18 cellular contexts compared by ENCODE assay signal in the genomic region with DNA sequence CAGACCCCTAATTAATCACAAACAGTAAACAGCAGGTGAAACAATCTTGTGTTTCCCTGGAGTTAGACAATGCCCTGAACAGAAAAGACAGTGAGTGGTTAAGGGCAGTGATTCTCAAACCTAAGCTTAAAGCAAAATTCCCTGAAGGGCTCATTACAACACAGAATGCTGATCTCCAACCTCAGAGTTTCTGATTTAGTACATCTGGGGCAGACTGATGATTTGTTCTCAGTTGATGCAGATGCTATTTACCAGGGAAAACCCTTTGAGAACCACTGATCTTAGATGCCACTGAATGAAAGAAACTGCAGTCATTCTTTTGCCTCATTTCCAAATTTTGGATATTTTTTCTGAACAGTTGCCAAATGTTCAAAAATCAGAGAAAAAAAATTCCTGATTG. TPM values are rescaled to one million over a fixed set of nuclear protein-coding genes. Genes with fewer than 3 reads are reported as not detected.
DNase-seq lines count a peak whose midpoint lies in the region; ATAC-seq and TF ChIP-seq lines count a peak whose summit lies in the region.
"Had no signal": no experiment of that assay in that cellular context is flagged by ENCODE, and none has a peak within 500 bp of the region (broad histone marks: within the 10 kb centered on the region; RNA-seq: fewer than 3 reads in every experiment).

No MANE protein-coding gene starts in this region.

- peaks cover 81% of the 10 kb centered on the region for H3K4me1 Mint-ChIP-seq in activated CD8-positive, alpha-beta memory T cell treated with anti-CD3 and anti-CD28 coated beads, Interleukin-2, amount 10 ng/mL, durations not matched to agents 7 days and 5 days
- H3K4me1 Mint-ChIP-seq in activated CD8-positive, alpha-beta T cell treated with anti-CD3 and anti-CD28 coated beads for 36 hours (ENCODE audit: low read depth), result peaks cover 72% of the 10 kb centered on the region
- peaks cover 23% of the 10 kb centered on the region for H3K4me1 Mint-ChIP-seq in progenitor cell of endocrine pancreas (ENCODE audit: low read depth)

- peak overlapping the region; percentile 84 for H3K27ac Mint-ChIP-seq in activated CD8-positive, alpha-beta memory T cell treated with anti-CD3 and anti-CD28 coated beads, Interleukin-2, amount 10 ng/mL, durations not matched to agents 7 days and 5 days
- no peak overlapping the region for H3K27ac Mint-ChIP-seq in activated CD8-positive, alpha-beta T cell treated with anti-CD3 and anti-CD28 coated beads for 36 hours
- peak overlapping the region; percentile 47 for H3K27ac Mint-ChIP-seq in progenitor cell of endocrine pancreas

- no peaks in the 10 kb centered on the region for H3K27me3 Mint-ChIP-seq in activated CD8-positive, alpha-beta memory T cell treated with anti-CD3 and anti-CD28 coated beads, Interleukin-2, amount 10 ng/mL, durations not matched to agents 7 days and 5 days
- peaks cover 6% of the 10 kb centered on the region for H3K27me3 Mint-ChIP-seq in activated CD8-positive, alpha-beta T cell treated with anti-CD3 and anti-CD28 coated beads for 36 hours
- no peaks in the 10 kb centered on the region for H3K27me3 Mint-ChIP-seq in progenitor cell of endocrine pancreas

- intact Hi-C loops in activated CD8-positive, alpha-beta T cell treated with anti-CD3 and anti-CD28 coated beads for 36 hours (cut with micrococcal nuclease), result no loop called here

- no peak for TF ChIP-seq CTCF in activated CD8-positive, alpha-beta T cell treated with anti-CD3 and anti-CD28 coated beads for 36 hours (IDR thresholded peaks at IDR 0.05)
- TF ChIP-seq CTCF in progenitor cell of endocrine pancreas (IDR thresholded peaks at IDR 0.05; ENCODE audit: unreplicated experiment), result no peak

- peaks cover 20% of the 10 kb centered on the region for H3K36me3 Mint-ChIP-seq in activated CD8-positive, alpha-beta memory T cell treated with anti-CD3 and anti-CD28 coated beads, Interleukin-2, amount 10 ng/mL, durations not matched to agents 7 days and 5 days
- peaks cover 5% of the 10 kb centered on the region for H3K36me3 Mint-ChIP-seq in activated CD8-positive, alpha-beta T cell treated with anti-CD3 and anti-CD28 coated beads for 36 hours (ENCODE audit: low read depth)
- H3K36me3 Mint-ChIP-seq in progenitor cell of endocrine pancreas (ENCODE audit: insufficient read depth), result no peaks in the 10 kb centered on the region

- H3K4me3 Mint-ChIP-seq in activated CD8-positive, alpha-beta memory T cell treated with anti-CD3 and anti-CD28 coated beads, Interleukin-2, amount 10 ng/mL, durations not matched to agents 7 days and 5 days, result peak overlapping the region; percentile 51
- no peak overlapping the region for H3K4me3 Mint-ChIP-seq in activated CD8-positive, alpha-beta T cell treated with anti-CD3 and anti-CD28 coated beads for 36 hours
- no peak overlapping the region for H3K4me3 Mint-ChIP-seq in progenitor cell of endocrine pancreas (ENCODE audit: low read depth)

- DNase-seq in activated CD8-positive, alpha-beta memory T cell treated with anti-CD3 and anti-CD28 coated beads, Interleukin-2, amount 10 ng/mL, durations not matched to agents 7 days and 5 days, result peak; percentile 31
- no peak for DNase-seq in activated CD8-positive, alpha-beta memory T cell treated with anti-CD3 and anti-CD28 coated beads for 24 hours
- no peak for DNase-seq in activated CD8-positive, alpha-beta T cell treated with anti-CD3 and anti-CD28 coated beads for 36 hours
- DNase-seq in progenitor cell of endocrine pancreas (ENCODE audit: low spot score, unreplicated experiment), result no peak
- DNase-seq in HK-2 (ENCODE audit: unreplicated experiment), result no peak
- no peak for DNase-seq in NCI-H2196 (lab: John Stamatoyannopoulos, UW; ENCODE audit: unreplicated experiment)
- DNase-seq: activated CD4-positive, alpha-beta T cell treated with anti-CD3 and anti-CD28 coated beads for 1 hour; activated effector memory CD4-positive, alpha-beta T cell treated with anti-CD3 and anti-CD28 coated beads, Interleukin-2, amount 50 U/mL, for 16 hours; dermis blood vessel endothelial cell; GF-D8; glutamatergic neuron; NCI-H2227 treated with DMSO at 0.1 percent for 48 hours; NK-92 treated with Interleukin-12 subunit alpha and Interleukin-12 subunit beta, amount 100 ng/mL, for 24 hours; nucleus accumbens; SHP77 treated with DMSO at 0.1 percent for 48 hours; stimulated activated CD4-positive, alpha-beta T cell treated with anti-CD3 and anti-CD28 coated beads, Interleukin-4, amount 100 ng/mL, for 24 hours had no signal

- POLR2A ChIA-PET in activated CD8-positive, alpha-beta T cell treated with anti-CD3 and anti-CD28 coated beads for 36 hours (lab: Charles Lee), result interaction anchor here (0.6 to 1.0 kb wide), 4 partner anchors 8 to 44 kb away, joined by 3 to 4 read pairs (median 3); no protein-coding TSS in a partner anchor

- peaks cover 5% of the 10 kb centered on the region for H3K9me3 Mint-ChIP-seq in activated CD8-positive, alpha-beta memory T cell treated with anti-CD3 and anti-CD28 coated beads, Interleukin-2, amount 10 ng/mL, durations not matched to agents 7 days and 5 days (ENCODE audit: low read depth)
- peaks cover 11% of the 10 kb centered on the region for H3K9me3 Mint-ChIP-seq in activated CD8-positive, alpha-beta T cell treated with anti-CD3 and anti-CD28 coated beads for 36 hours
- H3K9me3 Mint-ChIP-seq in progenitor cell of endocrine pancreas (ENCODE audit: low read depth), result peaks cover 9% of the 10 kb centered on the region

- ATAC-seq in activated CD8-positive, alpha-beta memory T cell treated with anti-CD3 and anti-CD28 coated beads, Interleukin-2, amount 10 ng/mL, durations not matched to agents 7 days and 5 days, result peak; percentile 22
- peak; percentile 33 for ATAC-seq in GM18868 (IDR thresholded peaks at IDR 0.05; ENCODE audit: unreplicated experiment)
- ATAC-seq in activated CD8-positive, alpha-beta T cell treated with anti-CD3 and anti-CD28 coated beads for 36 hours, result peak; percentile 44
- no peak for ATAC-seq in GM18861 (IDR thresholded peaks at IDR 0.05; ENCODE audit: unreplicated experiment)

- CTCF ChIA-PET in activated CD8-positive, alpha-beta memory T cell treated with anti-CD3 and anti-CD28 coated beads, Interleukin-2, amount 10 ng/mL, durations not matched to agents 7 days and 5 days (lab: Charles Lee), result interaction anchor here (0.9 to 3.0 kb wide), 11 partner anchors 9 to 149 kb away, joined by 3 to 10 read pairs (median 4); a partner anchor contains a TSS
- CTCF ChIA-PET in activated CD8-positive, alpha-beta T cell treated with anti-CD3 and anti-CD28 coated beads for 36 hours (lab: Charles Lee), result interaction anchor here (1.1 to 1.8 kb wide), 4 partner anchors 10 to 149 kb away, joined by 3 to 5 read pairs (median 4); a partner anchor contains a TSS

RNA-seq across cellular contexts. Expression of a gene that starts 18.7 kb away (rescaled TPM):
- total RNA-seq in activated CD8-positive, alpha-beta memory T cell treated with anti-CD3 and anti-CD28 coated beads, Interleukin-2, amount 10 ng/mL, durations not matched to agents 7 days and 5 days, result 100 to 1,000 TPM; 219 to 341 TPM
- total RNA-seq in activated CD8-positive, alpha-beta T cell treated with anti-CD3 and anti-CD28 coated beads for 36 hours, result 10 to 100 TPM; 12.3 to 12.9 TPM
- total RNA-seq in progenitor cell of endocrine pancreas, result 13.4 and 15.9 TPM in 2 replicates

RNA-seq across cellular contexts. Expression of a gene that starts 58.0 kb away (rescaled TPM):
- under 1 TPM in 1 of 2 experiments, not detected in 1; 0.09 TPM for total RNA-seq in activated CD8-positive, alpha-beta memory T cell treated with anti-CD3 and anti-CD28 coated beads, Interleukin-2, amount 10 ng/mL, durations not matched to agents 7 days and 5 days
- total RNA-seq in activated CD8-positive, alpha-beta T cell treated with anti-CD3 and anti-CD28 coated beads for 36 hours, result under 1 TPM; 0.11 to 0.16 TPM
- total RNA-seq in progenitor cell of endocrine pancreas, result not detected in 2 replicates

Comparison
In these comparisons a context has a peak if more than half of its experiments do, and no peak if none do; other contexts are left out.
1. RNA of a gene that starts 18.7 kb away (total RNA-seq): 219 to 341 TPM in activated CD8-positive, alpha-beta memory T cell treated with anti-CD3 and anti-CD28 coated beads, Interleukin-2, amount 10 ng/mL, durations not matched to agents 7 days and 5 days; 13.4 to 15.9 TPM in progenitor cell of endocrine pancreas and 12.3 to 12.9 TPM in activated CD8-positive, alpha-beta T cell treated with anti-CD3 and anti-CD28 coated beads for 36 hours; every median in the first group is over 10 times any median in the second.